16 cellular contexts compared by ENCODE assay signal in the genomic region with DNA sequence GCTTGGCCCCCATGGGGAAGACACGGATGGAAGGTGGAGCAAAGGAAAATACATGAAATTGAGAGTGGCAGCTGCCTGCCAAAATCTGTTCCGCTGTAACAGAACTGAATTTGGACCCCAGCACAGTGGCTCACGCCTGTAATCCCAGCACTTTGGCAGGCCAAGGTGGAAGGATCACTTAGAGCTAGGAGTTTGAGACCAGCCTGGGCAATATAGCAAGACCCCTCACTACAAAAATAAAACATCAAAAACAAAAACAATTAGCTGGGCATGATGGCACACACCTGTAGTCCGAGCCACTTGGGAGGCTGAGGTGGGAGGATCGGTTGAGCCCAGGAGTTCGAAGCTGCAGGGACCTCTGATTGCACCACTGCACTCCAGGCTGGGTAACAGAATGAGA. TPM values are rescaled to one million over a fixed set of nuclear protein-coding genes. Genes with fewer than 3 reads are reported as not detected.
DNase-seq lines count a peak whose midpoint lies in the region; ATAC-seq and TF ChIP-seq lines count a peak whose summit lies in the region.
"Had no signal": no experiment of that assay in that cellular context is flagged by ENCODE, and none has a peak within 500 bp of the region (broad histone marks: within the 10 kb centered on the region; RNA-seq: fewer than 3 reads in every experiment).

No MANE protein-coding gene starts in this region.

- CTCF ChIA-PET in HCT116 (lab: Charles Lee) = interaction anchor here (1.2 kb wide), 1 partner anchor 10 kb away, joined by 7 read pairs; no protein-coding TSS in a partner anchor
- CTCF ChIA-PET in Panc1 (lab: Charles Lee) = interaction anchor here (0.6 to 1.0 kb wide), 3 partner anchors 11 to 348 kb away, joined by 3 to 6 read pairs (median 3); no protein-coding TSS in a partner anchor

- H3K27me3 ChIP-seq in HCT116 (ENCODE audit: insufficient read depth, low read length) (no peaks in the 10 kb centered on the region), Panc1 (ENCODE audit: control insufficient read depth, insufficient read depth, low read length) (no peaks in the 10 kb centered on the region), suprapubic skin (no peaks in the 10 kb centered on the region)

- H3K4me1 Mint-ChIP-seq in activated naive CD4-positive, alpha-beta T cell treated with anti-CD3 and anti-CD28 coated beads, Interleukin-2, amount 50 U/mL, for 24 hours = peaks cover 10% of the 10 kb centered on the region
- H3K4me1 Mint-ChIP-seq in effector memory CD8-positive, alpha-beta T cell (ENCODE audit: low read depth in 2 of 2) = peaks cover 5% of the 10 kb centered on the region in 2 donors

- H3K36me3 ChIP-seq in HCT116 (ENCODE audit: control insufficient read depth in 1 of 2, insufficient read depth in 2 of 2, low read length in 2 of 2) (peaks cover 0 to 6% of the 10 kb centered on the region in 2 experiments; a peak in 2 of 4 replicates), Panc1 (ENCODE audit: control insufficient read depth, insufficient read depth, low read length) (no peaks in the 10 kb centered on the region), suprapubic skin (no peaks in the 10 kb centered on the region)

- no peak for TF ChIP-seq EP300 in suprapubic skin (IDR thresholded peaks at IDR 0.05)

- no peak overlapping the region for H3K27ac ChIP-seq in HCT116 (ENCODE audit: low read depth, low read length)
- no peak overlapping the region for H3K27ac ChIP-seq in Panc1 (ENCODE audit: low read length)
- no peak overlapping the region for H3K27ac ChIP-seq in suprapubic skin
- H3K27ac ChIP-seq: BLaER1 had no signal

- RAD21 ChIA-PET in HCT116 (lab: Charles Lee; ENCODE audit: low non-redundant PET in 1 of 2, low total read pairs in 2 of 2, uncharacterized antibody in 2 of 2, unreplicated experiment in 2 of 2) = no interaction called here

- peak overlapping the region; percentile 75 for H3K27ac Mint-ChIP-seq in activated naive CD4-positive, alpha-beta T cell treated with anti-CD3 and anti-CD28 coated beads, Interleukin-2, amount 50 U/mL, for 24 hours
- peak overlapping the region; percentile 16 to 46 for H3K27ac Mint-ChIP-seq in effector memory CD8-positive, alpha-beta T cell
- H3K27ac Mint-ChIP-seq: GM23338 had no signal

- H3K9me3 ChIP-seq in HCT116 (ENCODE audit: control insufficient read depth in 1 of 2, insufficient read depth in 1 of 2, low read depth in 1 of 2, low read length in 2 of 2) = no peaks in the 10 kb centered on the region
- no peaks in the 10 kb centered on the region for H3K9me3 ChIP-seq in Panc1 (ENCODE audit: control insufficient read depth, insufficient read depth, low read depth, low read length)
- H3K9me3 ChIP-seq in suprapubic skin = no peaks in the 10 kb centered on the region

- H3K9me2 ChIP-seq in HCT116 (ENCODE audit: insufficient read depth) = no peaks in the 10 kb centered on the region

- TF ChIP-seq POLR2A in HCT116 (IDR thresholded peaks at IDR 0.05; ENCODE audit: borderline replicate concordance, extremely low read depth, insufficient read depth, insufficient read length) = no peak
- TF ChIP-seq POLR2A in suprapubic skin (IDR thresholded peaks at IDR 0.05) = no peak

- ATAC-seq in HCT116 (no peak), Panc1 (no peak)
- ATAC-seq in effector memory CD8-positive, alpha-beta T cell (replicated peaks) = no peak
- ATAC-seq: GM23338 had no signal

- H3K4me2 ChIP-seq in HCT116 (ENCODE audit: low read length) = no peak overlapping the region
- H3K4me2 ChIP-seq: BLaER1, GM23338 had no signal

- no peak overlapping the region for H3K4me3 ChIP-seq in HCT116 (replicated peaks in 1 of 2; ENCODE audit: low read depth in 1 of 2, low read length in 2 of 2)
- H3K4me3 ChIP-seq in Panc1 (ENCODE audit: low read depth in 2 of 2, low read length in 2 of 2) = no peak overlapping the region
- H3K4me3 ChIP-seq in suprapubic skin = no peak overlapping the region
- H3K4me3 ChIP-seq: BLaER1, GM23338 had no signal

- no peak overlapping the region for H2AFZ ChIP-seq in HCT116 (ENCODE audit: low read depth, low read length, poor library complexity, severe bottlenecking)
- H2AFZ ChIP-seq: GM23338 had no signal

- POLR2A ChIA-PET in HCT116 (lab: Charles Lee) (interaction anchor here (0.6 kb wide), 1 partner anchor 29 kb away, joined by 3 read pairs; no protein-coding TSS in a partner anchor), Panc1 (lab: Charles Lee) (no interaction called here)

- H3K79me2 ChIP-seq in HCT116 (ENCODE audit: insufficient read depth, low read length) = no peaks in the 10 kb centered on the region

- H4K20me1 ChIP-seq in HCT116 (ENCODE audit: insufficient read depth) = no peaks in the 10 kb centered on the region
- H4K20me1 ChIP-seq: BLaER1 had no signal

- in situ Hi-C loops in Panc1 (cut with HindIII; ENCODE audit: low pct_unique_long_range_greater_than_20kb, low sequenced_read_pairs) = no loop called here

- peaks cover 18% of the 10 kb centered on the region for H3K36me3 Mint-ChIP-seq in activated naive CD4-positive, alpha-beta T cell treated with anti-CD3 and anti-CD28 coated beads, Interleukin-2, amount 50 U/mL, for 24 hours
- peaks cover 60% of the 10 kb centered on the region for H3K36me3 Mint-ChIP-seq in effector memory CD8-positive, alpha-beta T cell (ENCODE audit: insufficient read depth)

- H3K9me3 Mint-ChIP-seq in activated naive CD4-positive, alpha-beta T cell treated with anti-CD3 and anti-CD28 coated beads, Interleukin-2, amount 50 U/mL, for 24 hours = no peaks in the 10 kb centered on the region
- H3K9me3 Mint-ChIP-seq in effector memory CD8-positive, alpha-beta T cell = no peaks in the 10 kb centered on the region

- H3K27me3 Mint-ChIP-seq in activated naive CD4-positive, alpha-beta T cell treated with anti-CD3 and anti-CD28 coated beads, Interleukin-2, amount 50 U/mL, for 24 hours = no peaks in the 10 kb centered on the region
- peaks cover 0 to 2% of the 10 kb centered on the region in 2 donors for H3K27me3 Mint-ChIP-seq in effector memory CD8-positive, alpha-beta T cell

- peaks cover 0 to 6% of the 10 kb centered on the region in 2 experiments; a peak in 1 of 4 replicates for H3K4me1 ChIP-seq in HCT116 (ENCODE audit: control insufficient read depth in 1 of 2, insufficient read depth in 2 of 2, low read length in 2 of 2)
- no peaks in the 10 kb centered on the region for H3K4me1 ChIP-seq in Panc1 (ENCODE audit: control insufficient read depth, insufficient read depth, low read length)
- peaks cover 5% of the 10 kb centered on the region for H3K4me1 ChIP-seq in suprapubic skin

- BruUV-seq in HCT116 (replicated peaks; lab: Mats Ljungman, UMichigan) (TSS peak; percentile 91), Panc1 (replicated peaks; lab: Mats Ljungman, UMichigan) (TSS peak; percentile 95)

- TF ChIP-seq CTCF in HCT116 (IDR thresholded peaks at IDR 0.05 in 2 of 3, conservative IDR thresholded peaks at IDR 0.05 in 1 of 3; ENCODE audit: borderline replicate concordance in 1 of 3, insufficient read depth in 1 of 3, low read depth in 2 of 3, low read length in 2 of 3) (no peak), Panc1 (IDR thresholded peaks at IDR 0.05) (no peak), suprapubic skin (IDR thresholded peaks at IDR 0.05) (no peak)

- H3K4me3 Mint-ChIP-seq in activated naive CD4-positive, alpha-beta T cell treated with anti-CD3 and anti-CD28 coated beads, Interleukin-2, amount 50 U/mL, for 24 hours = no peak overlapping the region
- no peak overlapping the region for H3K4me3 Mint-ChIP-seq in effector memory CD8-positive, alpha-beta T cell
- H3K4me3 Mint-ChIP-seq: GM23338 had no signal

- DNase-seq in activated naive CD4-positive, alpha-beta T cell treated with anti-CD3 and anti-CD28 coated beads, Interleukin-2, amount 50 U/mL, for 16 hours = no peak
- DNase-seq in HCT116 (ENCODE audit: low read depth, low spot score) (no peak), Panc1 (ENCODE audit: low read depth, low spot score) (no peak), NCI-H2081 treated with DMSO at 0.1 percent for 48 hours (lab: John Stamatoyannopoulos, UW) (no peak), suprapubic skin (ENCODE audit: low spot score in 2 of 2) (no peak)
- no peak for DNase-seq in effector memory CD8-positive, alpha-beta T cell
- DNase-seq in activated CD4-positive, alpha-beta T cell treated with anti-CD3 and anti-CD28 coated beads for 4 hours = no peak
- DNase-seq: 8988T, AML-193, DMS 273 treated with DMSO at 0.1 percent for 48 hours had no signal

- no peak overlapping the region for H3K9ac ChIP-seq in HCT116 (ENCODE audit: low read length)
- H3K9ac ChIP-seq: BLaER1 had no signal

- WGBS in suprapubic skin = 93% methylated on average over 6 of the region's 6 CpGs

- intact Hi-C loops in HCT116 (cut with micrococcal nuclease) = no loop called here
- intact Hi-C loops in Panc1 (cut with micrococcal nuclease; ENCODE audit: unreplicated experiment) = no loop called here

- TF ChIP-seq RAD21 in HCT116 (IDR thresholded peaks at IDR 0.05; ENCODE audit: low read depth) = no peak

TF ChIP-seq in HCT116, 20 proteins besides CTCF, POLR2A, EP300 and RAD21 (continues in another document):
- TF ChIP-seq FOSL1 (IDR thresholded peaks at IDR 0.05; ENCODE audit: low read depth) (no peak), CEBPB (IDR thresholded peaks at IDR 0.05; ENCODE audit: low read depth) (no peak), ZFX (IDR thresholded peaks at IDR 0.05) (no peak)

RNA-seq across cellular contexts. Expression of gene PALM3, which starts 9.4 kb away (rescaled TPM):
- total RNA-seq in HCT116 (2021; ENCODE audit: unreplicated experiment) (3.3 TPM), Panc1 (2021; ENCODE audit: unreplicated experiment) (0.54 TPM), suprapubic skin (not detected)
- polyA plus RNA-seq in HCT116 (2012) = 1.3 and 2.6 TPM in 2 replicates
- 1.3 TPM for polyA plus RNA-seq in Panc1 (2012; ENCODE audit: insufficient read length)

RNA-seq across cellular contexts. Expression of gene MISP3, which starts 20.1 kb away (rescaled TPM):
- total RNA-seq in HCT116 (2021; ENCODE audit: unreplicated experiment) (5.2 TPM), Panc1 (2021; ENCODE audit: unreplicated experiment) (1.5 TPM), suprapubic skin (10 to 100 TPM; 10.5 to 18.5 (median 15.9) TPM)
- 3.8 and 5.6 TPM in 2 replicates for polyA plus RNA-seq in HCT116 (2012)
- 2.9 TPM for polyA plus RNA-seq in Panc1 (2012; ENCODE audit: insufficient read length)

RNA-seq across cellular contexts. Expression of gene IL27RA, which starts 20.9 kb away (rescaled TPM):
- total RNA-seq in HCT116 (2021; ENCODE audit: unreplicated experiment) (18.3 TPM), Panc1 (2021; ENCODE audit: unreplicated experiment) (10.2 TPM), suprapubic skin (1 to 10 TPM in 3 of 4 donors, under 1 TPM in 1; 0.76 to 2.5 (median 1.5) TPM)
- 13.6 and 17.7 TPM in 2 replicates for polyA plus RNA-seq in HCT116 (2012)
- polyA plus RNA-seq in Panc1 (2012; ENCODE audit: insufficient read length) = 10.8 TPM

RNA-seq across cellular contexts. Expression of gene RLN3, which starts 24.5 kb away (rescaled TPM):
- total RNA-seq in HCT116 (2021; ENCODE audit: unreplicated experiment) (not detected), Panc1 (2021; ENCODE audit: unreplicated experiment) (not detected), suprapubic skin (not detected)
- not detected in 2 replicates for polyA plus RNA-seq in HCT116 (2012)
- not detected for polyA plus RNA-seq in Panc1 (2012; ENCODE audit: insufficient read length)
- total RNA-seq: Daoy, GM23338, H7, HT-29 had no signal
- polyA plus RNA-seq: GM23338 had no signal

RNA-seq across cellular contexts. Expression of gene C19orf67, which starts 33.1 kb away (rescaled TPM):
- total RNA-seq in HCT116 (2021; ENCODE audit: unreplicated experiment) (not detected), Panc1 (2021; ENCODE audit: unreplicated experiment) (0.28 TPM), suprapubic skin (not detected)
- not detected in 2 replicates for polyA plus RNA-seq in HCT116 (2012)
- not detected for polyA plus RNA-seq in Panc1 (2012; ENCODE audit: insufficient read length)
- total RNA-seq: Daoy, GM23338, HT-29 had no signal
- polyA plus RNA-seq: GM23338 had no signal
